In the genomic region with DNA sequence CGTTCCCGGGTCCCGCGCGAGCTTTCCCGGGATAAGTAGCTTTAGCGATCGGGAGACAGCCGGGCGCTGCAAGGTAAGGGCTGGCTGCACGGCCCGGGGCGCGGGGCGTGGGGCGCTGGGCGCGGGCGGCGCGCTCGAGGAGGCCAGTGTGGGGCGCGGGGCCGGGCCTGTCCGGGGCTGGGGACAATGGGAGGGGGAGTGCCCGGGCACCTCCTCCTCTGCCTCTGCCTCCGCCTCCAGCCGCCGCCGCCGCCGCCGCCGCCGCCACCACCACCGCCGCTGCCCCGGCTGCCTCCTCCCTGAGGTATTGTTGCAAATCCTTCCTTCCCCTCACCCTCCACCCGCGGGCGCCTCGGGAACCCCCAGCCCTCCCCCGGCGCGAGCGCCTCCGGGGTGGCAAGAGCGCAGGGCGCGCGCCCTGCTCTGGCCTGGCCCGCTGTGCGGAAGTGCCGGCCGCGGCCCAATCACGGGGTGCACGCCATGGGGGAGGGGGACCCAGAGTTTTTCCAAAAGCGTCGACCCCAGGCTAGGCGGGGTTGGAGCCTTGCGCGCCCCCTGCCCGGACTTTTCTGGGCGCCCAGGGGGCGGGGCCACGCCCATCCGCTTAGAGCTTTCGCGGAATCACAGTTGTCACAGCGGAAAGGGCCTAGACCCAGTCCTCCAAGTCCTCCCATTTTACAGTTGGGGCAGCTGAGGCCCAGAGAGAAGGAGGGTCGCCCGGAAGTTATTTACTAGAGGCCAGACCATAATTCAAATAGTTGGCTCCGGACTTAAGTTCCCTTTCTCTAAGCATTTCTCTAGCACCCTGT, we compare ENCODE assay signal across 8 cellular contexts. TPM values are rescaled to one million over a fixed set of nuclear protein-coding genes. Genes with fewer than 3 reads are reported as not detected.
DNase-seq lines count a peak whose midpoint lies in the region; ATAC-seq and TF ChIP-seq lines count a peak whose summit lies in the region.

A gene with protein sequence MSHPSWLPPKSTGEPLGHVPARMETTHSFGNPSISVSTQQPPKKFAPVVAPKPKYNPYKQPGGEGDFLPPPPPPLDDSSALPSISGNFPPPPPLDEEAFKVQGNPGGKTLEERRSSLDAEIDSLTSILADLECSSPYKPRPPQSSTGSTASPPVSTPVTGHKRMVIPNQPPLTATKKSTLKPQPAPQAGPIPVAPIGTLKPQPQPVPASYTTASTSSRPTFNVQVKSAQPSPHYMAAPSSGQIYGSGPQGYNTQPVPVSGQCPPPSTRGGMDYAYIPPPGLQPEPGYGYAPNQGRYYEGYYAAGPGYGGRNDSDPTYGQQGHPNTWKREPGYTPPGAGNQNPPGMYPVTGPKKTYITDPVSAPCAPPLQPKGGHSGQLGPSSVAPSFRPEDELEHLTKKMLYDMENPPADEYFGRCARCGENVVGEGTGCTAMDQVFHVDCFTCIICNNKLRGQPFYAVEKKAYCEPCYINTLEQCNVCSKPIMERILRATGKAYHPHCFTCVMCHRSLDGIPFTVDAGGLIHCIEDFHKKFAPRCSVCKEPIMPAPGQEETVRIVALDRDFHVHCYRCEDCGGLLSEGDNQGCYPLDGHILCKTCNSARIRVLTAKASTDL (plus strand): TSS at position 209 of the 809 bp plus-strand sequence. CDS start 251,964 bp downstream, outside the sequence.

- DNase-seq in GM10266 (ENCODE audit: extremely low spot score) = peak; percentile 87
- DNase-seq in HCEC 1CT = peak; percentile 78
- DNase-seq in MV-4-11 (lab: John Stamatoyannopoulos, UW) = peak; percentile 53
- peak; percentile 68 for DNase-seq in activated CD4-positive, alpha-beta T cell treated with anti-CD3 and anti-CD28 coated beads for 1 hour
- DNase-seq in cerebellum (ENCODE audit: low spot score) = peak; percentile 67
- peak; percentile 85 for DNase-seq in kidney glomerular epithelial cell (lab: John Stamatoyannopoulos, UW)
- DNase-seq in stimulated activated CD4-positive, alpha-beta T cell treated with anti-CD3 and anti-CD28 coated beads, Interleukin-15, amount 100 ng/mL, for 48 hours (ENCODE audit: low read depth in 2 of 2) = peak; percentile 71 to 75

- TF ChIP-seq CTCF in GM10266 (IDR thresholded peaks at IDR 0.05; ENCODE audit: control insufficient read depth, insufficient read depth, low read depth, missing control alignments) = no peak

- ATAC-seq in HG03469 (IDR thresholded peaks at IDR 0.05; ENCODE audit: unreplicated experiment) = no peak

RNA-seq across cellular contexts. Expression of the gene that starts here (rescaled TPM):
- total RNA-seq in cerebellum = 26.9 TPM
